In the genomic region with DNA sequence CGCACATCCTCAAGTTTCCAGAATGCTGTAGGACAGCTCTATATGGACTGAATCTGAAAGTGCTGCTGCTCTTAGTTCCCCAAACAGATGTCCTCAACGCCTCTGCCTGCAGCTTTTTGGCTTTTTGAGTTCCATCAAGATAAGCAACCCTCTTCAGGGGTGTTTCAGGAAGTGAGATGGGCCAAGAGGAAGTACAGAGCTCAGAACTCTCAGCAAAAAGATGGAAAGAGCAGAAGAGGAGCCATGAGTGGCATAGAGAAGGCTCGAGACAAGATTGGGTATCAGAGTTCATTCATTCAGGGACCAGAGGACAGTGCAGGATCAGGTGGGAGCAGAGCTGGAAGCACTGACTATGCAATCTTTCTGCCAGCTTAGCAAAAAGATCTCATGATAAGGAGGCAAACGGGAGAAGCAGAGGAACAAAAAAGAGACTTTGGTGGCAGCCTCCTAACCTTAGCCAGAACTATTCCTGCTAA, we compare ENCODE assay signal across 10 cellular contexts. TPM values are rescaled to one million over a fixed set of nuclear protein-coding genes. Genes with fewer than 3 reads are reported as not detected.
DNase-seq lines count a peak whose midpoint lies in the region; ATAC-seq and TF ChIP-seq lines count a peak whose summit lies in the region.
"Had no signal": no experiment of that assay in that cellular context is flagged by ENCODE, and none has a peak within 500 bp of the region (broad histone marks: within the 10 kb centered on the region; RNA-seq: fewer than 3 reads in every experiment).

ADORA3 (minus strand) TSS at position 49 of the 476 bp plus-strand sequence. CDS start 279 bp downstream, outside the sequence.
TMIGD3 (minus strand) TSS at position 49 of the 476 bp plus-strand sequence. CDS start 279 bp downstream, outside the sequence.

- H3K4me3 ChIP-seq in GM12875 (ENCODE audit: low read depth, low read length) (peak within 1 kb of the TSS; percentile 17), sigmoid colon (peak within 1 kb of the TSS in 2 of 4 donors; percentile 24 to 29), HAP-1 (no peak within 1 kb of the TSS), aorta (ENCODE audit: low read length in 2 of 2) (no peak within 1 kb of the TSS)

- H3K4me3 Mint-ChIP-seq in central memory CD8-positive, alpha-beta T cell: peak within 1 kb of the TSS; percentile 38

- no peaks in the 10 kb centered on the region for H3K27me3 ChIP-seq in sigmoid colon
- H3K27me3 ChIP-seq in HAP-1 (ENCODE audit: low read depth): no peaks in the 10 kb centered on the region; the same call in 1 of the 2 replicates
- H3K27me3 ChIP-seq in aorta (ENCODE audit: control insufficient read depth in 1 of 2, insufficient read depth in 2 of 2, low read length in 1 of 2): no peaks in the 10 kb centered on the region

- peak within 1 kb of the TSS; percentile 34 to 48 (median 40) for H3K27ac ChIP-seq in sigmoid colon
- H3K27ac ChIP-seq in aorta (ENCODE audit: low read depth in 1 of 2, low read length in 2 of 2): no peak within 1 kb of the TSS

- no peak within 1 kb of the TSS for H3K27ac Mint-ChIP-seq in central memory CD8-positive, alpha-beta T cell (ENCODE audit: low read depth)

- H3K4me1 ChIP-seq in sigmoid colon: peaks cover 0 to 39% (median 28%) of the 10 kb centered on the region in 4 donors
- H3K4me1 ChIP-seq in HAP-1: peaks cover 14% of the 10 kb centered on the region
- H3K4me1 ChIP-seq in aorta (ENCODE audit: control insufficient read depth in 1 of 2, insufficient read depth in 2 of 2, low read length in 2 of 2): no peaks in the 10 kb centered on the region

- H3K9me3 Mint-ChIP-seq in central memory CD8-positive, alpha-beta T cell: no peaks in the 10 kb centered on the region

- H3K36me3 ChIP-seq in sigmoid colon (no peaks in the 10 kb centered on the region), HAP-1 (replicated peaks) (no peaks in the 10 kb centered on the region), aorta (ENCODE audit: control insufficient read depth in 1 of 2, insufficient read depth in 2 of 2, low read length in 1 of 2) (no peaks in the 10 kb centered on the region)

- no peak for ATAC-seq in central memory CD8-positive, alpha-beta T cell (replicated peaks; ENCODE audit: extremely low read depth, poor library complexity, severe bottlenecking)
- ATAC-seq in aorta (ENCODE audit: low FRiP score): no peak

- 52 to 77% methylated on average over 4 of the region's 4 CpGs for WGBS in sigmoid colon, 2 donors
- WGBS in aorta, 2 donors: 71 to 72% methylated on average over 4 of the region's 4 CpGs

- TF ChIP-seq CTCF in GM12875 (IDR thresholded peaks at IDR 0.05; ENCODE audit: borderline replicate concordance, insufficient read depth, low read depth, low read length) (no peak), sigmoid colon (IDR thresholded peaks at IDR 0.05) (no peak)

- H3K9me3 ChIP-seq in sigmoid colon: no peaks in the 10 kb centered on the region
- no peaks in the 10 kb centered on the region for H3K9me3 ChIP-seq in HAP-1
- no peaks in the 10 kb centered on the region for H3K9me3 ChIP-seq in aorta (ENCODE audit: control insufficient read depth, low read length)

- in situ Hi-C loops in HAP-1 (cut with MboI; ENCODE audit: low sequenced_read_pairs): loop anchor here (10.0 kb wide), 1 partner anchor 251 kb away; the partner anchor contains the start of gene DDX20

- peak in 1 of 2 donors; percentile 21 for TF ChIP-seq POLR2A in sigmoid colon (IDR thresholded peaks at IDR 0.05)

- peak; percentile 38 for DNase-seq in NAMALWA (ENCODE audit: low spot score)
- no peak for DNase-seq in central memory CD8-positive, alpha-beta T cell (ENCODE audit: low spot score in 2 of 2)
- no peak for DNase-seq in sigmoid colon
- DNase-seq in EL: no peak
- DNase-seq in HAP-1 (ENCODE audit: low spot score in 2 of 2): no peak
- no peak for DNase-seq in aorta
- DNase-seq in LoVo (ENCODE audit: low spot score): no peak
- DNase-seq: amniotic stem cell had no signal

- no peaks in the 10 kb centered on the region for H3K27me3 Mint-ChIP-seq in central memory CD8-positive, alpha-beta T cell

- no peak for TF ChIP-seq EP300 in sigmoid colon (IDR thresholded peaks at IDR 0.05)

- peaks cover 47% of the 10 kb centered on the region for H3K4me1 Mint-ChIP-seq in central memory CD8-positive, alpha-beta T cell

- no peaks in the 10 kb centered on the region for H3K36me3 Mint-ChIP-seq in central memory CD8-positive, alpha-beta T cell (ENCODE audit: insufficient read depth)

- intact Hi-C loops in sigmoid colon (cut with DNase I) (no loop called here), aorta (cut with DNase I) (no loop called here)

RNA-seq across cellular contexts. Expression of gene ADORA3, which starts in this region (rescaled TPM):
- total RNA-seq in sigmoid colon (10 to 100 TPM in 2 of 4 donors, 1 to 10 TPM in 2; 3.0 to 12.8 (median 10.4) TPM), aorta (10 to 100 TPM in 1 of 2 donors, 1 to 10 TPM in 1; 4.3 to 10.5 TPM)
- polyA plus RNA-seq in sigmoid colon (10 to 100 TPM in 1 of 3 donors, 1 to 10 TPM in 2; 3.0 to 20.6 (median 5.4) TPM), aorta (10 to 100 TPM in 1 of 2 donors, 1 to 10 TPM in 1; 3.4 to 13.4 TPM)
- total RNA-seq: lung microvascular endothelial cell had no signal

RNA-seq across cellular contexts. Expression of gene TMIGD3, which starts in this region (rescaled TPM):
- total RNA-seq in sigmoid colon (1 to 10 TPM; 1.9 to 7.5 (median 5.1) TPM), aorta (1 to 10 TPM; 4.0 to 6.0 TPM)
- polyA plus RNA-seq in sigmoid colon (10 to 100 TPM in 1 of 3 donors, 1 to 10 TPM in 2; 3.4 to 29.8 (median 6.6) TPM), aorta (1 to 10 TPM; 1.3 to 7.3 TPM)
- total RNA-seq: lung microvascular endothelial cell had no signal

Comparison
In these comparisons a context has a peak if more than half of its experiments do, and no peak if none do; other contexts are left out.
1. H3K27ac ChIP-seq: peak in sigmoid colon (4 of 4); none in aorta (0 of 2).